In genomic region chr10:58414270-58415041, GRCh38 we compare ENCODE assay signal across 1 cellular context.
TF ChIP-seq lines count a peak whose summit lies in the region.

No MANE protein-coding gene starts in this region.

TF ChIP-seq in GM23338, 12 proteins besides CTCF, POLR2A, EP300 and RAD21 (continued from another document):
- no peak for TF ChIP-seq EZH2phosphoT487 (IDR thresholded peaks at IDR 0.05; ENCODE audit: unreplicated experiment)
